Comparison of ENCODE assay signal across 1 cellular context in the genomic region with DNA sequence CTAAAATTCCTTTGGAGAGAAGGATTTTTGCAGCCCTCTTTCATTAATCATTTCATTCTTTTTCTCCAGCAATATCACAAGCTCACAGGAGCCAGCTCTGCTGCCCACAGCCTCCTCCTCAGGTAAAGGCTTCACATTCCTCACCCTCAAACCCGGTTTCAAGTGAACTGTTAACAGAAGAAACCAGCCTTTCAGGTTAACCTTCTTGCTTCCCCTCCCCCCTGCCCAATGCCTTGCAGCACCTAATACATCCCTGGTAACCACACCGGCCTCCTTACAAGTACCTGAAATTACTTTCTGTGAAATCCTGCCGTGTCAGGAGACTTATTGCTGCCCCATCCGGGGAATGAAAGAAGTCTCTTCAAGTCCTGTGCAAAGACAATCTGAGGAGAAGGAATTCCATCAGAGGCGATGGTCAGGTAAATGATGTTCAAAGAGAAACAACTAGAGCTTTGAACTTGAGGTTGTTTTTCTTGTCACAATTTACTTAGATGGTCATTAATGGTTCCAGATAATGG.
A peak's percentile ranks its signal among the peaks of the same experiment; 100 is the strongest.
TF ChIP-seq lines count a peak whose summit lies in the region.

No MANE protein-coding gene starts in this region.

TF ChIP-seq in GM23338, 12 proteins besides CTCF, POLR2A, EP300 and RAD21:
- peak; percentile 81 for TF ChIP-seq ZNF462 (CRISPR knock-in tag; IDR thresholded peaks at IDR 0.05)
- 0 out of 2 replicates have a peak, but pooled peaks have one; percentile 9 for TF ChIP-seq CREB1 (CRISPR knock-in tag; IDR thresholded peaks at IDR 0.05; ENCODE audit: low read depth)
- TF ChIP-seq, protein P1, sequence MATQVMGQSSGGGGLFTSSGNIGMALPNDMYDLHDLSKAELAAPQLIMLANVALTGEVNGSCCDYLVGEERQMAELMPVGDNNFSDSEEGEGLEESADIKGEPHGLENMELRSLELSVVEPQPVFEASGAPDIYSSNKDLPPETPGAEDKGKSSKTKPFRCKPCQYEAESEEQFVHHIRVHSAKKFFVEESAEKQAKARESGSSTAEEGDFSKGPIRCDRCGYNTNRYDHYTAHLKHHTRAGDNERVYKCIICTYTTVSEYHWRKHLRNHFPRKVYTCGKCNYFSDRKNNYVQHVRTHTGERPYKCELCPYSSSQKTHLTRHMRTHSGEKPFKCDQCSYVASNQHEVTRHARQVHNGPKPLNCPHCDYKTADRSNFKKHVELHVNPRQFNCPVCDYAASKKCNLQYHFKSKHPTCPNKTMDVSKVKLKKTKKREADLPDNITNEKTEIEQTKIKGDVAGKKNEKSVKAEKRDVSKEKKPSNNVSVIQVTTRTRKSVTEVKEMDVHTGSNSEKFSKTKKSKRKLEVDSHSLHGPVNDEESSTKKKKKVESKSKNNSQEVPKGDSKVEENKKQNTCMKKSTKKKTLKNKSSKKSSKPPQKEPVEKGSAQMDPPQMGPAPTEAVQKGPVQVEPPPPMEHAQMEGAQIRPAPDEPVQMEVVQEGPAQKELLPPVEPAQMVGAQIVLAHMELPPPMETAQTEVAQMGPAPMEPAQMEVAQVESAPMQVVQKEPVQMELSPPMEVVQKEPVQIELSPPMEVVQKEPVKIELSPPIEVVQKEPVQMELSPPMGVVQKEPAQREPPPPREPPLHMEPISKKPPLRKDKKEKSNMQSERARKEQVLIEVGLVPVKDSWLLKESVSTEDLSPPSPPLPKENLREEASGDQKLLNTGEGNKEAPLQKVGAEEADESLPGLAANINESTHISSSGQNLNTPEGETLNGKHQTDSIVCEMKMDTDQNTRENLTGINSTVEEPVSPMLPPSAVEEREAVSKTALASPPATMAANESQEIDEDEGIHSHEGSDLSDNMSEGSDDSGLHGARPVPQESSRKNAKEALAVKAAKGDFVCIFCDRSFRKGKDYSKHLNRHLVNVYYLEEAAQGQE (IDR thresholded peaks at IDR 0.05; ENCODE audit: unreplicated experiment) = no peak
